ENCODE assay signal across 28 cellular contexts in the genomic region with DNA sequence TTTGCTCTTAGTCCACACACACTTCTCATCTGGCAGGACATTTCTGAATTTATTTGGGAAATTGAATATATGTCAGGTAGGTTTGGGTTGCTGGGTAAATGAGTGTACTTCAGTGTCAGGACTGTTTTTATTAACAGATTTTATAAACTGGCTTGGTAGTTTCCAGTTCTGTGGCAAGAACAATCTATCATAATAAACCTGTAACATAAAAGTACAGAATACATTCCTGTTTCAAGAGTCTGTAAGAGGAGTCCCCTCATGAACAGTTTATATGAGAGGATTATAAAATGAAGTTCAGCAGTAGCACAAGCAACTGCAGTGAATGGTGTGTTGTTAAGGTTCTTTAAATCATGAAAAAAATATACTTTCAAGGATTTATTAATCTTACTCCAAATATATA.
"Had no signal": no experiment of that assay in that cellular context is flagged by ENCODE, and none has a peak within 500 bp of the region (broad histone marks: within the 10 kb centered on the region; RNA-seq: fewer than 3 reads in every experiment).

No MANE protein-coding gene starts in this region.

- H3K36me3 Mint-ChIP-seq: memory B cell; natural killer cell; stimulated activated effector memory CD8-positive, alpha-beta T cell treated with anti-CD3 and anti-CD28 coated beads, Interleukin-12 subunit alpha, Interleukin-12 subunit beta, amount 100 ng/mL, for 72 hours; type B pancreatic cell had no signal

- H3K27ac Mint-ChIP-seq: effector memory CD8-positive, alpha-beta T cell; memory B cell; natural killer cell; stimulated activated effector memory CD8-positive, alpha-beta T cell treated with anti-CD3 and anti-CD28 coated beads, Interleukin-12 subunit alpha, Interleukin-12 subunit beta, amount 100 ng/mL, for 72 hours; type B pancreatic cell had no signal

- ATAC-seq: effector memory CD8-positive, alpha-beta T cell; left ventricle myocardium superior; lower lobe of right lung; natural killer cell; psoas muscle; stimulated activated effector memory CD8-positive, alpha-beta T cell treated with anti-CD3 and anti-CD28 coated beads, Interleukin-12 subunit alpha, Interleukin-12 subunit beta, amount 100 ng/mL, for 72 hours had no signal

- H3K27me3 Mint-ChIP-seq: effector memory CD8-positive, alpha-beta T cell; memory B cell; type B pancreatic cell had no signal

- FAIRE-seq: islet of Langerhans, urothelium cell line had no signal

- H3K9me3 ChIP-seq: esophagus muscularis mucosa, heart right ventricle, lower lobe of right lung, ovary, psoas muscle, sigmoid colon, stomach, thyroid gland had no signal

- H3K4me3 ChIP-seq: coronary artery, esophagus muscularis mucosa, heart right ventricle, lower lobe of right lung, ovary, psoas muscle, sigmoid colon, stomach, thyroid gland had no signal

- H3K4me3 Mint-ChIP-seq: effector memory CD8-positive, alpha-beta T cell; memory B cell; natural killer cell; stimulated activated effector memory CD8-positive, alpha-beta T cell treated with anti-CD3 and anti-CD28 coated beads, Interleukin-12 subunit alpha, Interleukin-12 subunit beta, amount 100 ng/mL, for 72 hours; type B pancreatic cell had no signal

- H3K4me1 Mint-ChIP-seq: memory B cell; natural killer cell; stimulated activated effector memory CD8-positive, alpha-beta T cell treated with anti-CD3 and anti-CD28 coated beads, Interleukin-12 subunit alpha, Interleukin-12 subunit beta, amount 100 ng/mL, for 72 hours had no signal

- H3K4me1 ChIP-seq: lower lobe of right lung, psoas muscle, thyroid gland had no signal

- DNase-seq: effector memory CD8-positive, alpha-beta T cell; foreskin melanocyte; glutamatergic neuron; heart right ventricle; hippocampal formation; left cardiac atrium; left ventricle myocardium superior; lower lobe of right lung; natural killer cell; occipital lobe; ovary; posterior cingulate gyrus; psoas muscle; right cardiac atrium; sigmoid colon; stimulated activated CD4-positive, alpha-beta T cell treated with anti-CD3 and anti-CD28 coated beads, Interleukin-2, amount 100 ng/mL, for 24 hours; stimulated activated CD4-positive, alpha-beta T cell treated with anti-CD3 and anti-CD28 coated beads, Interleukin-4, amount 100 ng/mL, for 24 hours; stimulated activated naive CD4-positive, alpha-beta T cell treated with Interleukin-2 at 50 U/mL for 16 hours; stomach; thyroid gland had no signal

- H3K27ac ChIP-seq: coronary artery, epithelial cell of prostate, esophagus muscularis mucosa, heart right ventricle, lower lobe of right lung, ovary, psoas muscle, sigmoid colon, stomach, thyroid gland had no signal

- H3K9me3 Mint-ChIP-seq: effector memory CD8-positive, alpha-beta T cell; memory B cell; natural killer cell; stimulated activated effector memory CD8-positive, alpha-beta T cell treated with anti-CD3 and anti-CD28 coated beads, Interleukin-12 subunit alpha, Interleukin-12 subunit beta, amount 100 ng/mL, for 72 hours; type B pancreatic cell had no signal

- H3K27me3 ChIP-seq: esophagus muscularis mucosa, heart right ventricle, ovary, stomach, thyroid gland had no signal

- H3K36me3 ChIP-seq: esophagus muscularis mucosa, heart right ventricle, lower lobe of right lung, ovary, sigmoid colon, stomach, thyroid gland had no signal
